In the genomic region with DNA sequence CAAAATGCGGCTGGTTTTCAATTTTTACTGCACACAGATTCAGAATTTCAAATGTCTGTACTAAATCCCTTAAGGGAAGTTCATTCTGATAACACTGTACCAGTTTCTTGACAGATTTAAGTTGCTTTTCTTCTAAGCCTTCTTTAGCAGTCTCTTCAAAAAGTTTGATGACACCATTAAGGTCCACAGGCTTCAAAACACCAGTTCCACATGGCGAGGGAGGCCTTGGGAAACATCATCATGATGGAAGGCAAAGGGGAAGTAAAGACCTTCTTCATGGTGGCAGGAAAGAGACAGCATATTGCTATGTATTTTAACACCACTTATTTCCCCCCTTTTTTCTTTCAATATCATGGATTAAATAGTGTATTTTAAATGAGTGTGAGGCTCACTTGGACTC, we compare ENCODE assay signal across 10 cellular contexts. TPM values are rescaled to one million over a fixed set of nuclear protein-coding genes. Genes with fewer than 3 reads are reported as not detected.
DNase-seq lines count a peak whose midpoint lies in the region; ATAC-seq and TF ChIP-seq lines count a peak whose summit lies in the region.
"Had no signal": no experiment of that assay in that cellular context is flagged by ENCODE, and none has a peak within 500 bp of the region (broad histone marks: within the 10 kb centered on the region; RNA-seq: fewer than 3 reads in every experiment).

No MANE protein-coding gene starts in this region.

- no peaks in the 10 kb centered on the region for H3K9me3 Mint-ChIP-seq in activated CD4-positive, alpha-beta memory T cell treated with anti-CD3 and anti-CD28 coated beads for 36 hours
- H3K9me3 Mint-ChIP-seq in WTC11: no peaks in the 10 kb centered on the region

- TF ChIP-seq EP300 in upper lobe of left lung (IDR thresholded peaks at IDR 0.05): no peak

- no peak for TF ChIP-seq POLR2A in upper lobe of left lung (IDR thresholded peaks at IDR 0.05)

- H3K9me3 ChIP-seq in right atrium auricular region: no peaks in the 10 kb centered on the region
- H3K9me3 ChIP-seq in left lung: no peaks in the 10 kb centered on the region
- H3K9me3 ChIP-seq in upper lobe of left lung: no peaks in the 10 kb centered on the region

- no peaks in the 10 kb centered on the region for H3K27me3 Mint-ChIP-seq in activated CD4-positive, alpha-beta memory T cell treated with anti-CD3 and anti-CD28 coated beads for 36 hours
- H3K27me3 Mint-ChIP-seq in WTC11 (ENCODE audit: low read depth): no peaks in the 10 kb centered on the region

- H3K27ac ChIP-seq in right atrium auricular region (peak overlapping the region; percentile 26 to 48), left lung (peak overlapping the region; percentile 63 to 76), upper lobe of left lung (peak overlapping the region in 3 of 4 donors; percentile 62 to 73 (median 67))

- no peaks in the 10 kb centered on the region for H3K4me1 ChIP-seq in right atrium auricular region
- H3K4me1 ChIP-seq in left lung: peaks cover 5 to 59% of the 10 kb centered on the region in 2 donors
- H3K4me1 ChIP-seq in upper lobe of left lung: peaks cover 4 to 18% (median 6%) of the 10 kb centered on the region in 4 donors

- DNase-seq in right atrium auricular region (ENCODE audit: low spot score): no peak
- DNase-seq in Right ventricle myocardium inferior (ENCODE audit: missing footprints): no peak
- no peak for DNase-seq in activated CD4-positive, alpha-beta memory T cell treated with anti-CD3 and anti-CD28 coated beads for 36 hours
- DNase-seq in left lung: no peak
- no peak for DNase-seq in upper lobe of left lung
- no peak for DNase-seq in WTC11 (ENCODE audit: low spot score)

- H3K36me3 ChIP-seq in right atrium auricular region (peaks cover 11% of the 10 kb centered on the region), left lung (peaks cover 0 to 20% of the 10 kb centered on the region in 2 donors), upper lobe of left lung (peaks cover 2 to 24% (median 11%) of the 10 kb centered on the region in 4 donors)

- intact Hi-C loops in Right ventricle myocardium inferior (cut with DNase I): no loop called here
- intact Hi-C loops in activated CD4-positive, alpha-beta memory T cell treated with anti-CD3 and anti-CD28 coated beads for 36 hours (cut with micrococcal nuclease): loop anchor here (1.0 to 5.0 kb wide), 8 partner anchors 9 to 407 kb away; a partner anchor contains a TSS
- intact Hi-C loops in left lung (cut with DNase I): no loop called here

- H3K4me3 ChIP-seq in right atrium auricular region: no peak overlapping the region
- no peak overlapping the region for H3K4me3 ChIP-seq in left lung
- H3K4me3 ChIP-seq in upper lobe of left lung: no peak overlapping the region
- H3K4me3 ChIP-seq: BLaER1 treated with 17β-estradiol and CSF1 and Interleukin-3, amounts not matched to agents 10 nM and 100 nM had no signal

- POLR2A ChIA-PET in activated CD4-positive, alpha-beta memory T cell treated with anti-CD3 and anti-CD28 coated beads for 36 hours (lab: Charles Lee): interaction anchor here (1.5 to 2.5 kb wide), 3 partner anchors 19 to 24 kb away, joined by 6 to 11 read pairs (median 11); a partner anchor contains a TSS
- POLR2A ChIA-PET in WTC11 (lab: Charles Lee): no interaction called here

- 77 to 79% methylated on average over 2 of the region's 2 CpGs for WGBS in upper lobe of left lung, 2 donors

- CTCF ChIA-PET in activated CD4-positive, alpha-beta memory T cell treated with anti-CD3 and anti-CD28 coated beads for 36 hours (lab: Charles Lee): interaction anchor here (1.3 kb wide), 1 partner anchor 50 kb away, joined by 4 read pairs; no protein-coding TSS in a partner anchor
- CTCF ChIA-PET in WTC11 (lab: Charles Lee): interaction anchor here (2.2 kb wide), 1 partner anchor 50 kb away, joined by 16 read pairs; no protein-coding TSS in a partner anchor

- H3K27ac Mint-ChIP-seq in activated CD4-positive, alpha-beta memory T cell treated with anti-CD3 and anti-CD28 coated beads for 36 hours: peak overlapping the region; percentile 93
- no peak overlapping the region for H3K27ac Mint-ChIP-seq in WTC11

- peaks cover 37% of the 10 kb centered on the region for H3K36me3 Mint-ChIP-seq in activated CD4-positive, alpha-beta memory T cell treated with anti-CD3 and anti-CD28 coated beads for 36 hours
- no peaks in the 10 kb centered on the region for H3K36me3 Mint-ChIP-seq in WTC11

- TF ChIP-seq CTCF in right atrium auricular region (IDR thresholded peaks at IDR 0.05) (no peak), left lung (IDR thresholded peaks at IDR 0.05) (no peak), upper lobe of left lung (IDR thresholded peaks at IDR 0.05) (no peak), WTC11 (IDR thresholded peaks at IDR 0.05) (no peak)

- no peaks in the 10 kb centered on the region for H3K27me3 ChIP-seq in right atrium auricular region
- no peaks in the 10 kb centered on the region for H3K27me3 ChIP-seq in left lung
- no peaks in the 10 kb centered on the region for H3K27me3 ChIP-seq in upper lobe of left lung
- H3K27me3 ChIP-seq: BLaER1 treated with 17β-estradiol and CSF1 and Interleukin-3, amounts not matched to agents 10 nM and 100 nM had no signal

- H3K4me3 Mint-ChIP-seq in activated CD4-positive, alpha-beta memory T cell treated with anti-CD3 and anti-CD28 coated beads for 36 hours: peak overlapping the region; percentile 47
- no peak overlapping the region for H3K4me3 Mint-ChIP-seq in WTC11

- ATAC-seq in Right ventricle myocardium inferior: no peak
- ATAC-seq in left lung: no peak
- ATAC-seq in upper lobe of left lung (ENCODE audit: low FRiP score in 2 of 2): no peak
- ATAC-seq in HG03342 (IDR thresholded peaks at IDR 0.05; ENCODE audit: unreplicated experiment): no peak
- ATAC-seq in HG03378 (IDR thresholded peaks at IDR 0.05; ENCODE audit: unreplicated experiment): no peak
- no peak for ATAC-seq in WTC11

- peaks cover 84% of the 10 kb centered on the region for H3K4me1 Mint-ChIP-seq in activated CD4-positive, alpha-beta memory T cell treated with anti-CD3 and anti-CD28 coated beads for 36 hours (ENCODE audit: low read depth)
- H3K4me1 Mint-ChIP-seq in WTC11: peaks cover 7% of the 10 kb centered on the region

TF ChIP-seq in WTC11, 78 proteins besides CTCF, POLR2A, EP300 and RAD21 (continues in another document):
- TF ChIP-seq, protein P1, sequence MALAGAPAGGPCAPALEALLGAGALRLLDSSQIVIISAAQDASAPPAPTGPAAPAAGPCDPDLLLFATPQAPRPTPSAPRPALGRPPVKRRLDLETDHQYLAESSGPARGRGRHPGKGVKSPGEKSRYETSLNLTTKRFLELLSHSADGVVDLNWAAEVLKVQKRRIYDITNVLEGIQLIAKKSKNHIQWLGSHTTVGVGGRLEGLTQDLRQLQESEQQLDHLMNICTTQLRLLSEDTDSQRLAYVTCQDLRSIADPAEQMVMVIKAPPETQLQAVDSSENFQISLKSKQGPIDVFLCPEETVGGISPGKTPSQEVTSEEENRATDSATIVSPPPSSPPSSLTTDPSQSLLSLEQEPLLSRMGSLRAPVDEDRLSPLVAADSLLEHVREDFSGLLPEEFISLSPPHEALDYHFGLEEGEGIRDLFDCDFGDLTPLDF (CRISPR knock-in tag; IDR thresholded peaks at IDR 0.05): no peak
- TF ChIP-seq, protein P2, sequence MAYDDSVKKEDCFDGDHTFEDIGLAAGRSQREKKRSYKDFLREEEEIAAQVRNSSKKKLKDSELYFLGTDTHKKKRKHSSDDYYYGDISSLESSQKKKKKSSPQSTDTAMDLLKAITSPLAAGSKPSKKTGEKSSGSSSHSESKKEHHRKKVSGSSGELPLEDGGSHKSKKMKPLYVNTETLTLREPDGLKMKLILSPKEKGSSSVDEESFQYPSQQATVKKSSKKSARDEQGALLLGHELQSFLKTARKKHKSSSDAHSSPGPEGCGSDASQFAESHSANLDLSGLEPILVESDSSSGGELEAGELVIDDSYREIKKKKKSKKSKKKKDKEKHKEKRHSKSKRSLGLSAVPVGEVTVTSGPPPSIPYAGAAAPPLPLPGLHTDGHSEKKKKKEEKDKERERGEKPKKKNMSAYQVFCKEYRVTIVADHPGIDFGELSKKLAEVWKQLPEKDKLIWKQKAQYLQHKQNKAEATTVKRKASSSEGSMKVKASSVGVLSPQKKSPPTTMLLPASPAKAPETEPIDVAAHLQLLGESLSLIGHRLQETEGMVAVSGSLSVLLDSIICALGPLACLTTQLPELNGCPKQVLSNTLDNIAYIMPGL (CRISPR knock-in tag; IDR thresholded peaks at IDR 0.05): no peak
- no peak for TF ChIP-seq ZNF232 (CRISPR knock-in tag; IDR thresholded peaks at IDR 0.05)
- no peak for TF ChIP-seq OVOL2 (CRISPR knock-in tag; IDR thresholded peaks at IDR 0.05; ENCODE audit: borderline replicate concordance)
- TF ChIP-seq, protein P3, sequence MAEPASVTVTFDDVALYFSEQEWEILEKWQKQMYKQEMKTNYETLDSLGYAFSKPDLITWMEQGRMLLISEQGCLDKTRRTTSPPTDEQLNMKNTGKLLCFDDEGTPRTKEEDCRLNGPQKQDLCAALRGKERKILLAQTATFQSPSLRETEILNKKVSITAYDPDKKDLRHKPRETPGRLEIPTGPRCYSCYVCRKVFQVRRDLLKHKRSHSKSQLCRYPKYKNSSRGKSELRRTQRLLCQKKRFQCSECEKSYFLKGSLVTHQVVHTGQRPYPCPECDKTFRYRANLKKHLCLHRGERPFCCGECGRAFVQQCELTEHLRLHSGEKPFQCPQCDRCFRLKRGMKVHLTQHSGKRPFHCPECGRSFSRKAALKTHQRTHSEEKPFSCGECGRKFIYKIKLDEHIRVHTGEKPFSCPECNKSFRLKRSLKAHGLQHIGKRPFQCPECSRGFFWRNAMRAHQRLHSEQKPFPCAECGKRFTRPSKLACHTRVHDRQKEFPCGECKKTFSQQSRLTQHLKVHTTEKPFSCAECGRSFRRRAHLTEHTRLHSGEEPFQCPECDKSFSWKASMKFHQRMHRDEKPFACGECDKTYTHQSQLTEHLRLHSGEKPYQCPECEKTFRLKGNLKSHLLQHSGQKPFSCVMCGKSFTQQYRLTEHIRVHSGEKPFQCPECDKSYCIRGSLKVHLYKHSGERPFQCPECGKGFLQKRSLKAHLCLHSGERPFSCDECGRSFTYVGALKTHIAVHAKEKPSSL (CRISPR knock-in tag; conservative IDR thresholded peaks at IDR 0.05): no peak

RNA-seq across cellular contexts. Expression of a gene that starts 24.5 kb away (rescaled TPM):
- total RNA-seq in right atrium auricular region (1 to 10 TPM; 8.0 to 9.7 TPM), Right ventricle myocardium inferior (8.6 TPM), left lung (10 to 100 TPM; 26.8 to 93.3 TPM), upper lobe of left lung (100 to 1,000 TPM in 2 of 6 donors, 10 to 100 TPM in 4; 29.2 to 361 (median 52.7) TPM), WTC11 (2021) (2.6 to 2.8 TPM (median 2.7 TPM) in 3 replicates)
- total RNA-seq in activated CD4-positive, alpha-beta memory T cell treated with anti-CD3 and anti-CD28 coated beads for 36 hours: 100 to 1,000 TPM; 151 to 167 TPM

RNA-seq across cellular contexts. Expression of a gene that starts 52.2 kb away (rescaled TPM):
- not detected for total RNA-seq in right atrium auricular region
- total RNA-seq in Right ventricle myocardium inferior: 0.32 TPM
- total RNA-seq in activated CD4-positive, alpha-beta memory T cell treated with anti-CD3 and anti-CD28 coated beads for 36 hours: not detected
- under 1 TPM; 0.58 to 0.82 TPM for total RNA-seq in left lung
- total RNA-seq in upper lobe of left lung: 1 to 10 TPM in 1 of 6 donors, under 1 TPM in 4, not detected in 1; 0.29 to 1.5 (median 0.91) TPM
- total RNA-seq in WTC11 (2021): not detected in 3 replicates
- total RNA-seq: renal cortical epithelial cell had no signal
